24 cellular contexts compared by ENCODE assay signal in the genomic region with DNA sequence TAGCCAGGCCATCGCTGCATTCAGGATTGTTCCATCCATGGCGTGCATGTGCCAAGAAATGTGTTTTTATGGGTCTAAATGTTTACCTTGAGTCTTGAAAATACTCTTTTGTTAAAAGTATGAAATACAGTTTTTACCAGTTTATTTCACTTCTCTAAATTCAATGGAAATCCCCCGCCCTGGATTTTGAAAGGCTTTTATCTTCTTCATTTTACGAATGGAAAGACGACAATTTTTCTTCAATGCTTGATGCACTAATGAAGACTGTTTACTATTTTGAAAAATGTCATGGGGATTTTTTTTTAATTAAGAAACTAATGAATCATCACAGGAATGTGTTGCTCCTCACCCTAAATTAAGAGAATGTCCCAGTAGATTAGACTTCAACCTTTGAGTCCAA.
"Had no signal": no experiment of that assay in that cellular context is flagged by ENCODE, and none has a peak within 500 bp of the region (broad histone marks: within the 10 kb centered on the region; RNA-seq: fewer than 3 reads in every experiment).

No MANE protein-coding gene starts in this region.

- H3K36me3 ChIP-seq: breast epithelium had no signal

- H3K9me3 Mint-ChIP-seq: activated CD4-positive, alpha-beta memory T cell treated with anti-CD3 and anti-CD28 coated beads for 36 hours; activated CD4-positive, alpha-beta T cell treated with anti-CD3 and anti-CD28 coated beads, Interleukin-2, amount 10 ng/mL, durations not matched to agents 7 days and 5 days; activated naive CD4-positive, alpha-beta T cell treated with anti-CD3 and anti-CD28 coated beads for 36 hours; activated naive CD8-positive, alpha-beta T cell treated with anti-CD3 and anti-CD28 coated beads for 36 hours; activated T-cell treated with anti-CD3 and anti-CD28 coated beads, Interleukin-2, amount 50 U/mL, for 4 hours; activated T-helper 17 cell treated with anti-CD3 and anti-CD28 coated beads, Interleukin-2, amount 50 U/mL, for 72 hours had no signal

- H3K27ac ChIP-seq: breast epithelium had no signal

- H3K4me3 ChIP-seq: breast epithelium, K562 had no signal

- H3K36me3 Mint-ChIP-seq: activated CD4-positive, alpha-beta memory T cell treated with anti-CD3 and anti-CD28 coated beads for 36 hours; activated naive CD8-positive, alpha-beta T cell treated with anti-CD3 and anti-CD28 coated beads for 36 hours had no signal

- H3K27ac Mint-ChIP-seq: activated CD4-positive, alpha-beta memory T cell treated with anti-CD3 and anti-CD28 coated beads for 36 hours; activated CD4-positive, alpha-beta T cell treated with anti-CD3 and anti-CD28 coated beads, Interleukin-2, amount 10 ng/mL, durations not matched to agents 7 days and 5 days; activated naive CD4-positive, alpha-beta T cell treated with anti-CD3 and anti-CD28 coated beads for 36 hours; activated naive CD8-positive, alpha-beta T cell treated with anti-CD3 and anti-CD28 coated beads for 36 hours; activated T-helper 17 cell treated with anti-CD3 and anti-CD28 coated beads, Interleukin-2, amount 50 U/mL, for 72 hours; T-helper 17 cell had no signal

- H3K9me3 ChIP-seq: breast epithelium had no signal

- H3K27me3 Mint-ChIP-seq: activated naive CD8-positive, alpha-beta T cell treated with anti-CD3 and anti-CD28 coated beads for 36 hours; activated T-helper 17 cell treated with anti-CD3 and anti-CD28 coated beads, Interleukin-2, amount 50 U/mL, for 72 hours had no signal

- H3K4me1 ChIP-seq: breast epithelium had no signal

- ATAC-seq: activated T-cell treated with anti-CD3 and anti-CD28 coated beads, Interleukin-2, amount 50 U/mL, for 4 hours; activated T-helper 17 cell treated with anti-CD3 and anti-CD28 coated beads, Interleukin-2, amount 50 U/mL, for 72 hours; K562; T-helper 17 cell had no signal

- H3K4me3 Mint-ChIP-seq: activated CD4-positive, alpha-beta memory T cell treated with anti-CD3 and anti-CD28 coated beads for 36 hours; activated CD4-positive, alpha-beta T cell treated with anti-CD3 and anti-CD28 coated beads, Interleukin-2, amount 10 ng/mL, durations not matched to agents 7 days and 5 days; activated naive CD4-positive, alpha-beta T cell treated with anti-CD3 and anti-CD28 coated beads for 36 hours; activated naive CD8-positive, alpha-beta T cell treated with anti-CD3 and anti-CD28 coated beads for 36 hours; activated T-cell treated with anti-CD3 and anti-CD28 coated beads, Interleukin-2, amount 50 U/mL, for 4 hours; activated T-helper 17 cell treated with anti-CD3 and anti-CD28 coated beads, Interleukin-2, amount 50 U/mL, for 72 hours; T-helper 17 cell had no signal

- H3K27me3 ChIP-seq: breast epithelium had no signal

- DNase-seq: activated CD4-positive, alpha-beta memory T cell treated with anti-CD3 and anti-CD28 coated beads for 36 hours; activated CD4-positive, alpha-beta T cell treated with anti-CD3 and anti-CD28 coated beads, Interleukin-2, amount 10 ng/mL, durations not matched to agents 7 days and 5 days; activated CD4-positive, CD25-positive, alpha-beta regulatory T cell; activated CD8-positive, alpha-beta memory T cell treated with anti-CD3 and anti-CD28 coated beads for 24 hours; activated gamma-delta T cell; activated naive CD4-positive, alpha-beta T cell treated with anti-CD3 and anti-CD28 coated beads for 36 hours; activated naive CD8-positive, alpha-beta T cell treated with anti-CD3 and anti-CD28 coated beads for 36 hours; activated T-cell treated with anti-CD3 and anti-CD28 coated beads, Interleukin-2, amount 50 U/mL, for 4 hours; anterior cingulate cortex; caudate nucleus; Karpas-422; MM.1S; NCI-H1105 treated with DMSO at 0.1 percent for 48 hours; NCI-H1436 treated with DMSO at 0.1 percent for 48 hours; NCI-H187 treated with DMSO at 0.1 percent for 48 hours; NCI-H2081 treated with DMSO at 0.1 percent for 48 hours; NCI-H446; NCI-H524; SHP77; T-helper 17 cell; T-helper 9 cell had no signal
